Comparison of ENCODE assay signal across 8 cellular contexts in the genomic region with DNA sequence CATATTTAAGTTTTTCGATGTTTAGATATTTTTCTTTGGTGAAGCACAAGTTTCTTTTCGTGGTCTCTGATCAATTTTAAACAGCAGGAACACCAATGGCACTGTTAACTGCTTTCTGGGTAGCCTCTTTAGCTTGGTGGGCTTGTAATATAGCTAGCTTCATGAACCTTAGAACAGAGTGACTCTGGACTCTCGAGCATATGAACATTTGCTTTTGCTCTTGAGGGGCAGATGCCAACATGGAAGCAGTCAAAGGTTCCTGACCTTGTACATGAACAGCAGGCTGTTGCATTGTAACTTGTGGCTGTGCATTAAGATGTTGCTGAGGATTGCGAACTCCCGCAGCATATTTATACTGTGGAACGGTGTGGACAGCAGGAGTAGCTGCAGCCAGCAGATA. TPM values are rescaled to one million over a fixed set of nuclear protein-coding genes. Genes with fewer than 3 reads are reported as not detected.
DNase-seq lines count a peak whose midpoint lies in the region; ATAC-seq, FAIRE-seq and TF ChIP-seq lines count a peak whose summit lies in the region.
"Not testable (repeated sequence)": the region's sequence is repeated elsewhere in the genome, so short reads cannot be mapped to it uniquely, and the experiment has no call there.

No MANE protein-coding gene starts in this region.

- intact Hi-C loops in CD8-positive, alpha-beta T cell (cut with DNase I, micrococcal nuclease), result loop anchor here (5.0 to 10.0 kb wide), 4 partner anchors 41 to 1962 kb away; a partner anchor contains a TSS
- intact Hi-C loops in IMR-90 (cut with micrococcal nuclease); K562 (cut with micrococcal nuclease): not testable (repeated sequence)
- intact Hi-C loops in activated CD4-positive, alpha-beta T cell treated with anti-CD3 and anti-CD28 coated beads for 36 hours (cut with DNase I, micrococcal nuclease), result loop anchor here in 1 of 2 experiments (10.0 kb wide), 1 partner anchor 68 kb away; no protein-coding TSS in a partner anchor
- intact Hi-C loops in activated T-helper 1 cell treated with anti-CD3 and anti-CD28 coated beads, Interleukin-12 subunit alpha, Interleukin-12 subunit beta, Interleukin-2, Interleukin-4 antibody, amounts not matched to agents 30 ng/mL and 10 ng/mL and 1 ng/mL, durations not matched to agents 14 hours and 24 hours and 36 hours (cut with micrococcal nuclease), result loop anchor here (10.0 kb wide), 2 partner anchors 128 to 608 kb away; a partner anchor contains a TSS
- intact Hi-C loops in HepG2 (cut with micrococcal nuclease; ENCODE audit: unreplicated experiment), result loop anchor here (10.0 kb wide), 2 partner anchors 48 to 158 kb away; no protein-coding TSS in a partner anchor

- H2BK15ac ChIP-seq in IMR-90 (ENCODE audit: low read depth, low read length), result not testable (repeated sequence)

- H3K9me3 Mint-ChIP-seq in CD8-positive, alpha-beta T cell; activated CD4-positive, alpha-beta T cell treated with anti-CD3 and anti-CD28 coated beads for 36 hours (ENCODE audit: low read depth); activated T-helper 1 cell treated with anti-CD3 and anti-CD28 coated beads, Interleukin-12 subunit alpha, Interleukin-12 subunit beta, Interleukin-2, Interleukin-4 antibody, amounts not matched to agents 30 ng/mL and 10 ng/mL and 1 ng/mL, durations not matched to agents 14 hours and 24 hours and 36 hours; natural killer cell treated with Interleukin-12 subunit alpha and Interleukin-12 subunit beta and Interleukin-15 and Interleukin-18, amount 100 ng/mL, for 72 hours; type B pancreatic cell: not testable (repeated sequence)

- H2BK120ac ChIP-seq in IMR-90 (ENCODE audit: low read depth, low read length), result not testable (repeated sequence)

- not testable (repeated sequence) for H3K27me3 ChIP-seq in CD8-positive, alpha-beta T cell (ENCODE audit: insufficient read depth, low read length); IMR-90 (ENCODE audit: control insufficient read depth, insufficient read depth, low read length); K562 (ENCODE audit: control insufficient read depth in 2 of 2, insufficient read depth in 2 of 2, low read length in 2 of 2); HepG2 (ENCODE audit: control insufficient read depth in 1 of 2, insufficient read depth in 2 of 2, low read length in 2 of 2)

- H2AK5ac ChIP-seq in IMR-90 (ENCODE audit: low read depth, low read length), result not testable (repeated sequence)

- H3K36me3 Mint-ChIP-seq in CD8-positive, alpha-beta T cell, result peaks cover 48% of the 10 kb centered on the region
- peaks cover 51% of the 10 kb centered on the region for H3K36me3 Mint-ChIP-seq in activated CD4-positive, alpha-beta T cell treated with anti-CD3 and anti-CD28 coated beads for 36 hours (ENCODE audit: low read depth)
- H3K36me3 Mint-ChIP-seq in activated T-helper 1 cell treated with anti-CD3 and anti-CD28 coated beads, Interleukin-12 subunit alpha, Interleukin-12 subunit beta, Interleukin-2, Interleukin-4 antibody, amounts not matched to agents 30 ng/mL and 10 ng/mL and 1 ng/mL, durations not matched to agents 14 hours and 24 hours and 36 hours (ENCODE audit: low read depth), result peaks cover 32% of the 10 kb centered on the region
- peaks cover 20% of the 10 kb centered on the region for H3K36me3 Mint-ChIP-seq in natural killer cell treated with Interleukin-12 subunit alpha and Interleukin-12 subunit beta and Interleukin-15 and Interleukin-18, amount 100 ng/mL, for 72 hours
- peaks cover 37% of the 10 kb centered on the region for H3K36me3 Mint-ChIP-seq in type B pancreatic cell

- H4K91ac ChIP-seq in IMR-90 (ENCODE audit: insufficient read depth, low read depth, low read length), result not testable (repeated sequence)

- not testable (repeated sequence) for H3K27me3 Mint-ChIP-seq in CD8-positive, alpha-beta T cell (ENCODE audit: low read depth); activated CD4-positive, alpha-beta T cell treated with anti-CD3 and anti-CD28 coated beads for 36 hours; activated T-helper 1 cell treated with anti-CD3 and anti-CD28 coated beads, Interleukin-12 subunit alpha, Interleukin-12 subunit beta, Interleukin-2, Interleukin-4 antibody, amounts not matched to agents 30 ng/mL and 10 ng/mL and 1 ng/mL, durations not matched to agents 14 hours and 24 hours and 36 hours (ENCODE audit: insufficient read depth); natural killer cell treated with Interleukin-12 subunit alpha and Interleukin-12 subunit beta and Interleukin-15 and Interleukin-18, amount 100 ng/mL, for 72 hours; type B pancreatic cell

- not testable (repeated sequence) for H2AFZ ChIP-seq in IMR-90 (replicated peaks; ENCODE audit: low read length, poor library complexity); K562 (ENCODE audit: low read depth, low read length); HepG2 (ENCODE audit: low read length)

- TF ChIP-seq EP300 in K562 (IDR thresholded peaks at IDR 0.05; ENCODE audit: low read length); HepG2 (IDR thresholded peaks at IDR 0.05; ENCODE audit: low read depth in 2 of 2, low read length in 2 of 2); HepG2 (CRISPR knock-in tag; IDR thresholded peaks at IDR 0.05; ENCODE audit: borderline replicate concordance): not testable (repeated sequence)

- not testable (repeated sequence) for H2BK20ac ChIP-seq in IMR-90 (ENCODE audit: low read depth, low read length)

- not testable (repeated sequence) for H3K4me3 ChIP-seq in CD8-positive, alpha-beta T cell (ENCODE audit: low read depth, low read length); IMR-90 (ENCODE audit: insufficient read depth, low read depth, low read length); K562; HepG2 (replicated peaks in 1 of 3; ENCODE audit: insufficient read depth in 1 of 3, low read depth in 2 of 3, low read length in 3 of 3)

- not testable (repeated sequence) for H3K23ac ChIP-seq in IMR-90 (ENCODE audit: low read depth, low read length)

- H4K20me1 ChIP-seq in IMR-90 (ENCODE audit: insufficient read depth, low read length), result peaks cover 50% of the 10 kb centered on the region
- H4K20me1 ChIP-seq in K562 (replicated peaks; ENCODE audit: control insufficient read depth, insufficient read depth, low read length), result peaks cover 16% of the 10 kb centered on the region
- peaks cover 21% of the 10 kb centered on the region for H4K20me1 ChIP-seq in HepG2 (ENCODE audit: insufficient read depth, low read length)

- BruUV-seq in IMR-90 (replicated peaks; lab: Mats Ljungman, UMichigan) (TSS peak; percentile 23), K562 (replicated peaks; lab: Mats Ljungman, UMichigan) (TSS peak; percentile 3)
- not testable (repeated sequence) for BruUV-seq in HepG2 (replicated peaks; lab: Mats Ljungman, UMichigan)

- not testable (repeated sequence) for H3K18ac ChIP-seq in IMR-90 (ENCODE audit: low read depth, low read length)

- peaks cover 12% of the 10 kb centered on the region for H3K9me1 ChIP-seq in IMR-90 (ENCODE audit: insufficient read depth, low read length)
- not testable (repeated sequence) for H3K9me1 ChIP-seq in K562 (ENCODE audit: control insufficient read depth, insufficient read depth, low read length)

- in situ Hi-C loops in IMR-90 (cut with MboI; ENCODE audit: low sequenced_read_pairs) (loop anchor here (10.0 kb wide), 1 partner anchor 508 kb away; no protein-coding TSS in a partner anchor), K562 (cut with MboI) (loop anchor here (5.0 kb wide), 1 partner anchor 501 kb away; no protein-coding TSS in a partner anchor), HepG2 (cut with HindIII; ENCODE audit: extremely low pct_ligation_motif_present, low pct_unique_long_range_greater_than_20kb) (loop anchor here (10.0 kb wide), 1 partner anchor 278 kb away; a partner anchor contains a TSS)

- not testable (repeated sequence) for TF ChIP-seq POLR2A in IMR-90 (IDR thresholded peaks at IDR 0.05; ENCODE audit: low read depth, low read length); K562 (conservative IDR thresholded peaks at IDR 0.05); HepG2 (IDR thresholded peaks at IDR 0.05; ENCODE audit: insufficient read depth in 1 of 2, low read depth in 2 of 2, low read length in 2 of 2)

- POLR2A ChIA-PET in CD8-positive, alpha-beta T cell (lab: Charles Lee); IMR-90 (lab: Charles Lee; ENCODE audit: unreplicated experiment); HepG2 (lab: Yijun Ruan, JAX): not testable (repeated sequence)
- POLR2A ChIA-PET in activated CD4-positive, alpha-beta T cell treated with anti-CD3 and anti-CD28 coated beads for 36 hours (lab: Charles Lee), result interaction anchor here (1.1 kb wide), 1 partner anchor 9 kb away, joined by 3 read pairs; no protein-coding TSS in a partner anchor
- POLR2A ChIA-PET in K562 (lab: Yijun Ruan, JAX), result interaction anchor here (0.9 to 1.5 kb wide), 4 partner anchors 14 to 83 kb away, joined by 3 to 6 read pairs (median 4); no protein-coding TSS in a partner anchor

- H3K56ac ChIP-seq in IMR-90 (ENCODE audit: extremely low read depth, insufficient read depth, low read length), result not testable (repeated sequence)

- not testable (repeated sequence) for H3K9me3 ChIP-seq in CD8-positive, alpha-beta T cell (ENCODE audit: low read length); IMR-90 (ENCODE audit: control insufficient read depth, insufficient read depth, low read length); K562 (replicated peaks; ENCODE audit: control insufficient read depth, insufficient read depth, low read depth, low read length); HepG2 (ENCODE audit: low read length)

- peaks cover 54% of the 10 kb centered on the region for H3K4me1 Mint-ChIP-seq in CD8-positive, alpha-beta T cell (ENCODE audit: low read depth)
- H3K4me1 Mint-ChIP-seq in activated CD4-positive, alpha-beta T cell treated with anti-CD3 and anti-CD28 coated beads for 36 hours, result peaks cover 55% of the 10 kb centered on the region
- H3K4me1 Mint-ChIP-seq in activated T-helper 1 cell treated with anti-CD3 and anti-CD28 coated beads, Interleukin-12 subunit alpha, Interleukin-12 subunit beta, Interleukin-2, Interleukin-4 antibody, amounts not matched to agents 30 ng/mL and 10 ng/mL and 1 ng/mL, durations not matched to agents 14 hours and 24 hours and 36 hours (ENCODE audit: low read depth), result peaks cover 46% of the 10 kb centered on the region
- peaks cover 38 to 42% of the 10 kb centered on the region in 2 donors for H3K4me1 Mint-ChIP-seq in natural killer cell treated with Interleukin-12 subunit alpha and Interleukin-12 subunit beta and Interleukin-15 and Interleukin-18, amount 100 ng/mL, for 72 hours (ENCODE audit: low read depth in 2 of 2)
- peaks cover 21% of the 10 kb centered on the region for H3K4me1 Mint-ChIP-seq in type B pancreatic cell (ENCODE audit: unreplicated experiment)

- H3K36me3 ChIP-seq in CD8-positive, alpha-beta T cell (ENCODE audit: insufficient read depth, low read length), result not testable (repeated sequence)
- peaks cover 11% of the 10 kb centered on the region for H3K36me3 ChIP-seq in IMR-90 (ENCODE audit: control insufficient read depth, insufficient read depth, low read length)
- H3K36me3 ChIP-seq in K562 (ENCODE audit: control insufficient read depth, insufficient read depth, low read length), result peaks cover 55% of the 10 kb centered on the region
- peaks cover 1 to 13% of the 10 kb centered on the region in 2 experiments; a peak in 4 of 5 replicates for H3K36me3 ChIP-seq in HepG2 (replicated peaks in 1 of 2; ENCODE audit: control insufficient read depth in 1 of 2, insufficient read depth in 2 of 2, low read length in 2 of 2)

- peaks cover 92% of the 10 kb centered on the region for H3K79me2 ChIP-seq in K562 (ENCODE audit: control insufficient read depth, insufficient read depth, low read length)
- peaks cover 77% of the 10 kb centered on the region for H3K79me2 ChIP-seq in HepG2 (ENCODE audit: insufficient read depth, low read length)

- not testable (repeated sequence) for H2AK9ac ChIP-seq in IMR-90 (replicated peaks; ENCODE audit: low read depth, low read length, poor library complexity)

- H3K4me3 Mint-ChIP-seq in CD8-positive, alpha-beta T cell, result peak overlapping the region; percentile 50
- not testable (repeated sequence) for H3K4me3 Mint-ChIP-seq in activated CD4-positive, alpha-beta T cell treated with anti-CD3 and anti-CD28 coated beads for 36 hours
- H3K4me3 Mint-ChIP-seq in activated T-helper 1 cell treated with anti-CD3 and anti-CD28 coated beads, Interleukin-12 subunit alpha, Interleukin-12 subunit beta, Interleukin-2, Interleukin-4 antibody, amounts not matched to agents 30 ng/mL and 10 ng/mL and 1 ng/mL, durations not matched to agents 14 hours and 24 hours and 36 hours, result peak overlapping the region; percentile 26
- peak overlapping the region; percentile 74 for H3K4me3 Mint-ChIP-seq in natural killer cell treated with Interleukin-12 subunit alpha and Interleukin-12 subunit beta and Interleukin-15 and Interleukin-18, amount 100 ng/mL, for 72 hours
- peak overlapping the region; percentile 61 for H3K4me3 Mint-ChIP-seq in type B pancreatic cell

- H3K9ac ChIP-seq in IMR-90 (ENCODE audit: low read depth, low read length); K562 (ENCODE audit: insufficient read depth in 1 of 2, low read depth in 2 of 2, low read length in 2 of 2); HepG2 (ENCODE audit: insufficient read depth, low read depth, low read length): not testable (repeated sequence)

- not testable (repeated sequence) for DNase-seq in CD8-positive, alpha-beta T cell; IMR-90; activated CD4-positive, alpha-beta T cell treated with anti-CD3 and anti-CD28 coated beads for 36 hours; activated T-helper 1 cell treated with anti-CD3 and anti-CD28 coated beads, Interleukin-12 subunit alpha, Interleukin-12 subunit beta, Interleukin-2, Interleukin-4 antibody, amounts not matched to agents 30 ng/mL and 10 ng/mL and 1 ng/mL, durations not matched to agents 14 hours and 24 hours and 36 hours (ENCODE audit: low spot score); K562 (ENCODE audit: extremely low read depth in 1 of 4, low spot score in 3 of 4); HepG2 (ENCODE audit: low spot score); natural killer cell treated with Interleukin-12 subunit alpha and Interleukin-12 subunit beta and Interleukin-15 and Interleukin-18, amount 100 ng/mL, for 72 hours (ENCODE audit: low spot score); type B pancreatic cell (ENCODE audit: extremely low spot score, unreplicated experiment)

- H4K5ac ChIP-seq in IMR-90 (ENCODE audit: low read depth, low read length), result not testable (repeated sequence)

- dilution Hi-C loops in IMR-90 (cut with HindIII; ENCODE audit: low sequenced_read_pairs, unreplicated experiment), result not testable (repeated sequence)

- FAIRE-seq in K562 (lab: Jason Lieb, UNC), result not testable (repeated sequence)
- FAIRE-seq in HepG2 (lab: Jason Lieb, UNC), result peak; percentile 23

- H3K4me1 ChIP-seq in CD8-positive, alpha-beta T cell (ENCODE audit: insufficient read depth, low read length), result peaks cover 40% of the 10 kb centered on the region
- H3K4me1 ChIP-seq in IMR-90 (ENCODE audit: control insufficient read depth, insufficient read depth, low read length), result not testable (repeated sequence)
- H3K4me1 ChIP-seq in K562 (replicated peaks in 1 of 2; ENCODE audit: control insufficient read depth in 2 of 2, insufficient read depth in 2 of 2, low read length in 2 of 2), result peaks cover 20 to 25% of the 10 kb centered on the region in 2 experiments; a peak in 4 of 5 replicates
- H3K4me1 ChIP-seq in HepG2 (ENCODE audit: insufficient read depth, low read length), result peaks cover 55% of the 10 kb centered on the region

- not testable (repeated sequence) for H4K8ac ChIP-seq in IMR-90 (ENCODE audit: low read depth in 2 of 2, low read length in 2 of 2)

- H3K4me2 ChIP-seq in IMR-90 (ENCODE audit: low read depth, low read length); K562 (ENCODE audit: insufficient read depth, low read length); HepG2 (ENCODE audit: low read depth, low read length): not testable (repeated sequence)

- TF ChIP-seq RAD21 in IMR-90 (IDR thresholded peaks at IDR 0.05; ENCODE audit: low read length); K562 (CRISPR knock-in tag; conservative IDR thresholded peaks at IDR 0.05 in 1 of 2, IDR thresholded peaks at IDR 0.05 in 1 of 2); HepG2 (CRISPR knock-in tag; IDR thresholded peaks at IDR 0.05): not testable (repeated sequence)

- not testable (repeated sequence) for ATAC-seq in CD8-positive, alpha-beta T cell; IMR-90 (ENCODE audit: low read depth); activated CD4-positive, alpha-beta T cell treated with anti-CD3 and anti-CD28 coated beads for 36 hours; K562; HepG2; natural killer cell treated with Interleukin-12 subunit alpha and Interleukin-12 subunit beta and Interleukin-15 and Interleukin-18, amount 100 ng/mL, for 72 hours

- H2BK5ac ChIP-seq in IMR-90 (ENCODE audit: low read depth, low read length, poor library complexity, severe bottlenecking), result not testable (repeated sequence)

- WGBS in IMR-90 (ENCODE audit: extremely low coverage in 2 of 2, insufficient read length in 1 of 2), 2 experiments, result 57% methylated on average over 1 of the region's 6 CpGs; no CpG with 5 or more reads in 1 of the 2 experiments
- 89% methylated on average over 6 of the region's 6 CpGs for WGBS in K562 (ENCODE audit: insufficient coverage, low coverage, missing lambda C conversion rate)
- 69% methylated on average over 6 of the region's 6 CpGs for WGBS in HepG2 (ENCODE audit: low lambda C conversion rate)

- H3K27ac Mint-ChIP-seq in CD8-positive, alpha-beta T cell, result peak overlapping the region; percentile 76
- H3K27ac Mint-ChIP-seq in activated CD4-positive, alpha-beta T cell treated with anti-CD3 and anti-CD28 coated beads for 36 hours, result peak overlapping the region; percentile 72
- H3K27ac Mint-ChIP-seq in activated T-helper 1 cell treated with anti-CD3 and anti-CD28 coated beads, Interleukin-12 subunit alpha, Interleukin-12 subunit beta, Interleukin-2, Interleukin-4 antibody, amounts not matched to agents 30 ng/mL and 10 ng/mL and 1 ng/mL, durations not matched to agents 14 hours and 24 hours and 36 hours, result not testable (repeated sequence)
- peak overlapping the region; percentile 53 to 68 for H3K27ac Mint-ChIP-seq in natural killer cell treated with Interleukin-12 subunit alpha and Interleukin-12 subunit beta and Interleukin-15 and Interleukin-18, amount 100 ng/mL, for 72 hours
- peak overlapping the region; percentile 59 for H3K27ac Mint-ChIP-seq in type B pancreatic cell

- CTCF ChIA-PET in CD8-positive, alpha-beta T cell (lab: Charles Lee), result interaction anchor here (2.9 kb wide), 1 partner anchor 504 kb away, joined by 15 read pairs; no protein-coding TSS in a partner anchor
- CTCF ChIA-PET in IMR-90 (lab: Yijun Ruan, JAX), result interaction anchor here (0.6 kb wide), 1 partner anchor 508 kb away, joined by 3 read pairs; no protein-coding TSS in a partner anchor
- CTCF ChIA-PET in activated CD4-positive, alpha-beta T cell treated with anti-CD3 and anti-CD28 coated beads for 36 hours (lab: Charles Lee), result interaction anchor here (2.9 kb wide), 1 partner anchor 8 kb away, joined by 10 read pairs; no protein-coding TSS in a partner anchor
- CTCF ChIA-PET in K562 (lab: Yijun Ruan, JAX; ENCODE audit: low intra/inter-chr PET ratio); HepG2 (lab: Yijun Ruan, JAX; ENCODE audit: low intra/inter-chr PET ratio, low total read pairs): not testable (repeated sequence)

- not testable (repeated sequence) for TF ChIP-seq CTCF in CD8-positive, alpha-beta T cell (IDR thresholded peaks at IDR 0.05); IMR-90 (conservative IDR thresholded peaks at IDR 0.05; ENCODE audit: low read depth, low read length); K562 (IDR thresholded peaks at IDR 0.05 in 2 of 3, conservative IDR thresholded peaks at IDR 0.05 in 1 of 3; ENCODE audit: insufficient read depth in 2 of 3, low read depth in 1 of 3, low read length in 3 of 3); HepG2 (CRISPR knock-in tag; IDR thresholded peaks at IDR 0.05); type B pancreatic cell (conservative IDR thresholded peaks at IDR 0.05)

- H3K27ac ChIP-seq in CD8-positive, alpha-beta T cell (ENCODE audit: low read depth, low read length); IMR-90 (ENCODE audit: insufficient read depth, low read length); K562 (ENCODE audit: extremely low read depth, low read depth, low read length); HepG2 (ENCODE audit: extremely low read length, insufficient read depth, low read length): not testable (repeated sequence)

- H3K4ac ChIP-seq in IMR-90 (ENCODE audit: low read depth, low read length), result not testable (repeated sequence)

- H3K79me1 ChIP-seq in IMR-90 (ENCODE audit: low read depth in 1 of 2, low read length in 2 of 2), result peaks cover 8 to 50% of the 10 kb centered on the region in 2 experiments; a peak in 3 of 4 replicates

- H3K14ac ChIP-seq in IMR-90 (replicated peaks; ENCODE audit: low read depth, low read length), result not testable (repeated sequence)

RNA-seq across cellular contexts. Expression of a gene that starts 4.7 kb away (rescaled TPM):
- total RNA-seq in CD8-positive, alpha-beta T cell, result 10 to 100 TPM; 75.5 to 84.0 TPM
- 33.5 and 53.0 TPM in 2 replicates for total RNA-seq in IMR-90 (2012; rRNA removed)
- polyA plus RNA-seq in IMR-90 (2012; rRNA removed), result 12.3 and 16.3 TPM in 2 replicates
- 2.4 and 4.1 TPM in 2 replicates for polyA plus RNA-seq in IMR-90 (2012; cell fraction: cytosol; rRNA removed)
- polyA plus RNA-seq in IMR-90 (2012; cell fraction: nucleus; rRNA removed; ENCODE audit: low replicate concordance), result 3.2 and 17.5 TPM in 2 replicates
- 100 to 1,000 TPM in 1 of 2 experiments, 10 to 100 TPM in 1; 98.5 to 102 TPM for total RNA-seq in activated CD4-positive, alpha-beta T cell treated with anti-CD3 and anti-CD28 coated beads for 36 hours
- 129 and 131 TPM in 2 replicates for total RNA-seq in activated T-helper 1 cell treated with anti-CD3 and anti-CD28 coated beads, Interleukin-12 subunit alpha, Interleukin-12 subunit beta, Interleukin-2, Interleukin-4 antibody, amounts not matched to agents 30 ng/mL and 10 ng/mL and 1 ng/mL, durations not matched to agents 14 hours and 24 hours and 36 hours
- 140 and 293 TPM in 2 replicates for total RNA-seq in K562 (2011; cell fraction: chromatin; rRNA removed; ENCODE audit: low replicate concordance)
- 64.2 and 82.5 TPM in 2 replicates for total RNA-seq in K562 (2011; cell fraction: nucleolus; rRNA removed)
- total RNA-seq in K562 (2011; cell fraction: nucleoplasm; rRNA removed), result 142 and 155 TPM in 2 replicates
- total RNA-seq in K562 (2014; rRNA removed), result 50.9 and 53.8 TPM in 2 replicates
- total RNA-seq in K562 (2014; rRNA removed; fragmentation: Illumina TruSeq; extraction: Trizol), result 85.4 and 93.5 TPM in 2 replicates
- 77.5 and 83.7 TPM in 2 replicates for total RNA-seq in K562 (2015; rRNA removed; fragmentation: Illumina TruSeq; extraction: Trizol)
- total RNA-seq in K562 (2021), result 77.9 and 80.6 TPM in 2 replicates
- polyA plus RNA-seq in K562 (2011; rRNA removed), result 53.9 and 76.8 TPM in 2 replicates
- polyA plus RNA-seq in K562 (2011; cell fraction: cytosol; rRNA removed), result 13.1 and 21.1 TPM in 2 replicates
- 28.7 and 37.1 TPM in 2 replicates for polyA plus RNA-seq in K562 (2011; cell fraction: nucleus; rRNA removed)
- polyA plus RNA-seq in K562 (2012), result 44.8 and 47.1 TPM in 2 replicates
- 58.8 and 70.0 TPM in 2 replicates for polyA plus RNA-seq in K562 (2014; fragmentation: Illumina TruSeq; extraction: Trizol)
- 10 to 100 TPM; 16.4 to 20.6 TPM for polyA plus RNA-seq in K562 (2014; fragmentation: Nextera tagmentation; extraction: Ambion mirVana)
- 37.5 and 42.7 TPM in 2 replicates for polyA plus RNA-seq in K562 (2014; rRNA removed)
- 181 and 192 TPM in 2 replicates for polyA minus RNA-seq in K562 (2011; rRNA and poly(A)+ RNA removed)
- 91.7 and 144 TPM in 2 replicates for polyA minus RNA-seq in K562 (2011; cell fraction: cytosol; rRNA and poly(A)+ RNA removed)
- polyA minus RNA-seq in K562 (2011; cell fraction: nucleus; rRNA and poly(A)+ RNA removed), result 66.8 and 92.1 TPM in 2 replicates
- 57.0 and 77.4 TPM in 2 replicates for total RNA-seq in HepG2 (2016; rRNA removed; fragmentation: Illumina TruSeq; extraction: Trizol)
- total RNA-seq in HepG2 (2016; cell fraction: cytosol; rRNA removed; fragmentation: Illumina TruSeq; extraction: Trizol; ENCODE audit: low read depth), result 30.5 and 32.6 TPM in 2 replicates
- total RNA-seq in HepG2 (2016; cell fraction: insoluble cytoplasmic fraction; rRNA removed; fragmentation: Illumina TruSeq; extraction: Trizol), result 55.0 and 75.8 TPM in 2 replicates
- 43.3 and 44.2 TPM in 2 replicates for total RNA-seq in HepG2 (2016; cell fraction: membrane; rRNA removed; fragmentation: Illumina TruSeq; extraction: Trizol)
- 75.2 and 89.3 TPM in 2 replicates for total RNA-seq in HepG2 (2016; cell fraction: nucleus; rRNA removed; fragmentation: Illumina TruSeq; extraction: Trizol)
- 21.5 and 31.8 TPM in 2 replicates for polyA plus RNA-seq in HepG2 (2011; rRNA removed)
- 9.8 and 14.3 TPM in 2 replicates for polyA plus RNA-seq in HepG2 (2011; cell fraction: cytosol; rRNA removed)
- polyA plus RNA-seq in HepG2 (2011; cell fraction: nucleus; rRNA removed), result 15.0 and 16.7 TPM in 2 replicates
- polyA plus RNA-seq in HepG2 (2012), result 26.0 and 38.4 TPM in 2 replicates
- 4.1 and 5.2 TPM in 2 replicates for polyA plus RNA-seq in HepG2 (2016; cell fraction: cytosol; fragmentation: Illumina TruSeq; extraction: Trizol; ENCODE audit: low read depth)
- polyA plus RNA-seq in HepG2 (2016; cell fraction: insoluble cytoplasmic fraction; fragmentation: Illumina TruSeq; extraction: Trizol; ENCODE audit: low read depth), result 56.5 and 59.0 TPM in 2 replicates
- polyA plus RNA-seq in HepG2 (2016; cell fraction: membrane; fragmentation: Illumina TruSeq; extraction: Trizol; ENCODE audit: low read depth), result 11.3 and 11.6 TPM in 2 replicates
- 39.8 and 41.3 TPM in 2 replicates for polyA plus RNA-seq in HepG2 (2016; cell fraction: nucleus; fragmentation: Illumina TruSeq; extraction: Trizol; ENCODE audit: insufficient read depth, low read depth)
- polyA minus RNA-seq in HepG2 (2011; rRNA and poly(A)+ RNA removed; ENCODE audit: low replicate concordance), result 48.0 and 86.1 TPM in 2 replicates
- 78.1 and 82.6 TPM in 2 replicates for polyA minus RNA-seq in HepG2 (2011; cell fraction: cytosol; rRNA and poly(A)+ RNA removed)
- 130 and 136 TPM in 2 replicates for polyA minus RNA-seq in HepG2 (2011; cell fraction: nucleus; rRNA and poly(A)+ RNA removed)
- total RNA-seq in natural killer cell treated with Interleukin-12 subunit alpha and Interleukin-12 subunit beta and Interleukin-15 and Interleukin-18, amount 100 ng/mL, for 72 hours, result 100 to 1,000 TPM in 1 of 2 donors, 10 to 100 TPM in 1; 84.4 to 150 TPM
- 67.1 and 73.3 TPM in 2 replicates for total RNA-seq in type B pancreatic cell (ENCODE audit: low replicate concordance)
